Comparison of ENCODE assay signal across 13 cellular contexts in the genomic region with DNA sequence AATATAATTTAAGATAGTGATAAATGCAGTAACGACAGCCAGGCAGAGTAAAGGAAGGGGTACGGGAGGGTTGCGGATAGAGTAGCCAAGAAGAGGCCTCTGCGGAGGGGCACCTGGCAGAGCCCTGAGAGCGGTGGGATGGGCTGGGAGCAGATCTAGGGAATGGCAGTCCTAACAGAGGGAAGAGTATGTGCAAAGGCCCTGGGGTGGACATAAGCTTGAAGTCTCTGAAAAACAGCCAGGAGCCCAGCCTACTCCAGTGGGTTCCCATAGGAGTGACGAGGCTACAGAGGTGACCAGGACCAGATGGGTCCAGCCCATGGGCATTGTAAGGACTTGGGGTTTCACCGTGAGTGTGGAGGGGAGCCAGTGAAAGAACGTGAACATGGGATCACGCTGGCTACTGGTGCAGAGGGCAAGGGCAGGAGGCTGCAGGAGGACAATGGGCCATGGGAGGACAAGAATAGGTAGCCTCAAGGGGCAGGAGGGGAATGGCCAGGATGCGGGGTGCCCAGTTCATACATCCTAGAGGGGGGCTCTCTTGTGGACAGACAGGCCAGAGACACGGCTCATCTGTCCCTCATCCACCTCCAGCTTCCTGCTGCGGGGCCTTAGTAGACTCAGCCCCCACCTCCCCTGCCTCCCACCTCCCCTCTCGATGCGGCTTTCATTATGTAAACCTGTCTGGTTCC.
"Had no signal": no experiment of that assay in that cellular context is flagged by ENCODE, and none has a peak within 500 bp of the region (broad histone marks: within the 10 kb centered on the region; RNA-seq: fewer than 3 reads in every experiment).

No MANE protein-coding gene starts in this region.

- H3K9me3 ChIP-seq: ascending aorta, esophagus squamous epithelium, neutrophil had no signal

- DNase-seq: activated B cell treated with CpG ODN at 0.5 μM for 24 hours; activated CD4-positive, alpha-beta T cell treated with anti-CD3 and anti-CD28 coated beads, Interleukin-2, amount 50 U/mL, for 1 hour; activated naive CD8-positive, alpha-beta T cell treated with anti-CD3 and anti-CD28 coated beads for 36 hours; esophagus squamous epithelium; foreskin fibroblast; mesenchymal stem cell; stimulated activated CD4-positive, alpha-beta T cell treated with anti-CD3 and anti-CD28 coated beads, Interleukin-2, amount 100 ng/mL, for 24 hours; stimulated activated naive B cell treated with anti-CD40 and anti-IgM and Interleukin-4, amounts not matched to agents 10 μg/mL and 1 μg/mL and 100 μg/mL, for 72 hours had no signal

- H3K36me3 ChIP-seq: ascending aorta, esophagus squamous epithelium, neutrophil had no signal

- FAIRE-seq: bronchial epithelial cell had no signal

- ATAC-seq: SK-N-SH treated with all-trans-retinoic acid at 6 μM for 48 hours; stimulated activated naive B cell treated with anti-CD40 and anti-IgM and Interleukin-4, amounts not matched to agents 10 μg/mL and 1 μg/mL and 100 μg/mL, for 72 hours had no signal

- H3K27me3 ChIP-seq: ascending aorta, dorsolateral prefrontal cortex, esophagus squamous epithelium, neutrophil had no signal

- H3K4me1 ChIP-seq: ascending aorta, esophagus squamous epithelium had no signal

- H3K27ac ChIP-seq: ascending aorta, dorsolateral prefrontal cortex, esophagus squamous epithelium, neutrophil had no signal

- H3K4me3 ChIP-seq: ascending aorta, dorsolateral prefrontal cortex, esophagus squamous epithelium had no signal
